Comparison of ENCODE assay signal across 8 cellular contexts in the genomic region with DNA sequence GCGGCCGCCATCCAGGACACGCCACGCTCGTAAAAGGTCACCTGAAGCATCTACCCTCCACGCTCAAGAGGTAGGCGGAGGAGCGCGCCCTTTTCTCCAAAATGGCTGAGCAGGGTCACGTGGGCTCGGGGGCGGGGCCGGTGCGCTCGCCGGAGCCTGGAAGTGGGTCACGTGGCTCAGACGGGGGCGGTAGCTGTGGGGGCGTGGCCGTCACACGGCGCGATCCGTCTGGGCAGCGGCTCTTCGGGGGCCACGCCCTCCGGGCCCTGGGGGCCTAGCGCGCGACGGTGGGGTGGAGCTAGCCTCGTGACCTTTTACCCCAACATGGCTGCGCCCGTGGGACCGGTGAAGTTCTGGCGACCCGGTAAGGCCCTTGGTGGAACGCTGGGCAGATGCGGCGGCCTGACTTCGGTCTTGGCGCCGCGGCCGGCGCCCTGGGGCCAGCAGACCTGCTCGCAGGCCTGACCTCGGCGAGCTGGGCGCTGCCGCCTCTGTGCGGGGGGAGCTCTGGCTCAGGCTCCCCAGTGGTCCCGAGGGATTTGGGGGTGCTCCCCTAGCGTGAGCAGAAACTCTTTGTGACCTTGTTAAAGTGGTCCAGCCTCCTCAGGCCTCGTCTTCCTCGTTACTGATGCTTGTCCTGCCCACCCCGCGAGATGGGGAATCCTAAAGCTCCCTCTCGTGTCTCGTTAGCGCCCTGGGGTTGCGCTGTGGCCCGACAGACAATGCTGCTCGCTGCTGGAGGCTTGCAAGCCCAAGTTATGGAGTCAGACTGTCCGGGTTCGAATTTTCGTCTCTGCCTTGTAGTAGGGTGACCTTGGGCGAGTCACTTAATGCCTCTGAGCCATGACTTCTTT. TPM values are rescaled to one million over a fixed set of nuclear protein-coding genes. Genes with fewer than 3 reads are reported as not detected.
DNase-seq lines count a peak whose midpoint lies in the region; ATAC-seq lines count a peak whose summit lies in the region.

A gene with protein sequence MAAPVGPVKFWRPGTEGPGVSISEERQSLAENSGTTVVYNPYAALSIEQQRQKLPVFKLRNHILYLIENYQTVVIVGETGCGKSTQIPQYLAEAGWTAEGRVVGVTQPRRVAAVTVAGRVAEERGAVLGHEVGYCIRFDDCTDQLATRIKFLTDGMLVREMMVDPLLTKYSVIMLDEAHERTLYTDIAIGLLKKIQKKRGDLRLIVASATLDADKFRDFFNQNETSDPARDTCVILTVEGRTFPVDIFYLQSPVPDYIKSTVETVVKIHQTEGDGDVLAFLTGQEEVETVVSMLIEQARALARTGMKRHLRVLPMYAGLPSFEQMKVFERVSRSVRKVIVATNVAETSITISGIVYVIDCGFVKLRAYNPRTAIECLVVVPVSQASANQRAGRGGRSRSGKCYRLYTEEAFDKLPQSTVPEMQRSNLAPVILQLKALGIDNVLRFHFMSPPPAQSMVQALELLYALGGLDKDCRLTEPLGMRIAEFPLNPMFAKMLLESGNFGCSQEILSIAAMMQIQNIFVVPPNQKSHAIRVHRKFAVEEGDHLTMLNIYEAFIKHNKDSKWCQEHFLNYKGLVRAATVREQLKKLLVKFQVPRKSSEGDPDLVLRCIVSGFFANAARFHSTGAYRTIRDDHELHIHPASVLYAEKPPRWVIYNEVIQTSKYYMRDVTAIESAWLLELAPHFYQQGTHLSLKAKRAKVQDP (plus strand): TSS at position 301 of the 854 bp plus-strand sequence. CDS start 24 bp downstream, at position 325.

- DNase-seq in C1 segment of cervical spinal cord (lab: John Stamatoyannopoulos, UW) (peak; percentile 64 to 97 (median 94)), NCI-H526 treated with DMSO at 0.1 percent for 48 hours (lab: John Stamatoyannopoulos, UW) (peak; percentile 94), cortex of kidney (lab: John Stamatoyannopoulos, UW) (peak; percentile 68), left lobe of liver (ENCODE audit: low spot score) (peak; percentile 99)
- peak; percentile 97 for DNase-seq in activated CD4-positive, alpha-beta T cell treated with anti-CD3 and anti-CD28 coated beads, Interleukin-2, amount 10 ng/mL, durations not matched to agents 7 days and 5 days
- DNase-seq in stimulated activated CD4-positive, alpha-beta T cell treated with anti-CD3 and anti-CD28 coated beads, Interleukin-2, amount 100 ng/mL, for 4 hours (ENCODE audit: low read depth) = peak; percentile 98

- CTCF ChIA-PET in activated CD4-positive, alpha-beta T cell treated with anti-CD3 and anti-CD28 coated beads, Interleukin-2, amount 10 ng/mL, durations not matched to agents 7 days and 5 days (lab: Charles Lee) = interaction anchor here (0.9 to 3.3 kb wide), 12 partner anchors 9 to 157 kb away, joined by 3 to 17 read pairs (median 4); a partner anchor contains a TSS

- peaks cover 31% of the 10 kb centered on the region for H3K4me1 Mint-ChIP-seq in activated CD4-positive, alpha-beta T cell treated with anti-CD3 and anti-CD28 coated beads, Interleukin-2, amount 10 ng/mL, durations not matched to agents 7 days and 5 days

- peaks cover 5% of the 10 kb centered on the region for H3K36me3 Mint-ChIP-seq in activated CD4-positive, alpha-beta T cell treated with anti-CD3 and anti-CD28 coated beads, Interleukin-2, amount 10 ng/mL, durations not matched to agents 7 days and 5 days (ENCODE audit: low read depth)

- ATAC-seq in GM19324 (IDR thresholded peaks at IDR 0.05; ENCODE audit: low FRiP score, unreplicated experiment) = peak; percentile 98
- ATAC-seq in HG03469 (IDR thresholded peaks at IDR 0.05; ENCODE audit: unreplicated experiment) = peak; percentile 84
- ATAC-seq in left lobe of liver = peak; percentile 99

- H3K27me3 Mint-ChIP-seq in activated CD4-positive, alpha-beta T cell treated with anti-CD3 and anti-CD28 coated beads, Interleukin-2, amount 10 ng/mL, durations not matched to agents 7 days and 5 days = no peaks in the 10 kb centered on the region

- H3K4me3 Mint-ChIP-seq in activated CD4-positive, alpha-beta T cell treated with anti-CD3 and anti-CD28 coated beads, Interleukin-2, amount 10 ng/mL, durations not matched to agents 7 days and 5 days = peak within 1 kb of the TSS; percentile 80

- POLR2A ChIA-PET in activated CD4-positive, alpha-beta T cell treated with anti-CD3 and anti-CD28 coated beads, Interleukin-2, amount 10 ng/mL, durations not matched to agents 7 days and 5 days (lab: Charles Lee) = interaction anchor here (0.6 to 1.0 kb wide), 4 partner anchors 11 to 52 kb away, joined by 3 to 6 read pairs (median 3); a partner anchor contains a TSS

- peak within 1 kb of the TSS; percentile 94 for H3K27ac Mint-ChIP-seq in activated CD4-positive, alpha-beta T cell treated with anti-CD3 and anti-CD28 coated beads, Interleukin-2, amount 10 ng/mL, durations not matched to agents 7 days and 5 days

- no peaks in the 10 kb centered on the region for H3K9me3 Mint-ChIP-seq in activated CD4-positive, alpha-beta T cell treated with anti-CD3 and anti-CD28 coated beads, Interleukin-2, amount 10 ng/mL, durations not matched to agents 7 days and 5 days

RNA-seq across cellular contexts. Expression of the gene that starts here (rescaled TPM):
- 10 to 100 TPM in 1 of 2 experiments, 1 to 10 TPM in 1; 8.8 to 10.3 TPM for total RNA-seq in activated CD4-positive, alpha-beta T cell treated with anti-CD3 and anti-CD28 coated beads, Interleukin-2, amount 10 ng/mL, durations not matched to agents 7 days and 5 days
- total RNA-seq in left lobe of liver = 6.2 TPM

Comparison
In these comparisons a context has a peak if more than half of its experiments do, and no peak if none do; other contexts are left out.
1. Peak in every context shown above with its lines: DNase-seq and ATAC-seq.